ENCODE assay signal across 23 cellular contexts in the genomic region with DNA sequence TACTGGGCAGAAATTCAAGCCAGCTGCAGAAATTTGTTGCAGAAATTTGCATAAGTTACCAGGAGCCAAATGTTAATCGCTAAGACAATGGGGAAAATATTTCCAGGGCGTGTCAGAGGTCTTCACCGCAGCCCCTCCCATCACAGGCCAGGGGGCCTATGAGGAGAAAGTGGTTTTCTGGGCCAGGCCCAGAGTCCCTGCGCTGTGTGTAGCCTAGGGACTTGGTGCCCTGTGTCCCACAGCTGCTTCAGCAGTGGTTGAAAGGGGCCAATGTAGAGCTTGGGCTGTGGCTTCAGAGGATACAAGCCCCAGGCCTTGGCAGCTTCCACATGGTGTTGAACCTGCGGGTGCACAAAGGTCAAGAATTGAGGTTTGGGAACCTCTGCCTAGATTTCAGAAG.
"Had no signal": no experiment of that assay in that cellular context is flagged by ENCODE, and none has a peak within 500 bp of the region (broad histone marks: within the 10 kb centered on the region; RNA-seq: fewer than 3 reads in every experiment).

No MANE protein-coding gene starts in this region.

- H3K36me3 Mint-ChIP-seq: memory B cell; mesothelial cell of epicardium; naive B cell; natural killer cell treated with Interleukin-12 subunit alpha and Interleukin-12 subunit beta and Interleukin-15 and Interleukin-18, amount 100 ng/mL, for 72 hours; stimulated activated naive B cell treated with anti-CD40 and anti-IgM and Interleukin-4, amounts not matched to agents 10 μg/mL and 1 μg/mL and 100 μg/mL, for 72 hours had no signal

- H3K4me3 Mint-ChIP-seq: dendritic cell treated with granulocyte-macrophage colony-stimulating factor and Interleukin-4, amounts not matched to agents 40 ng/mL and 50 ng/mL, for 4 days; endodermal cell; memory B cell; mesothelial cell of epicardium; naive B cell; natural killer cell treated with Interleukin-12 subunit alpha and Interleukin-12 subunit beta and Interleukin-15 and Interleukin-18, amount 100 ng/mL, for 72 hours; neural crest cell; stimulated activated naive B cell treated with anti-CD40 and anti-IgM and Interleukin-4, amounts not matched to agents 10 μg/mL and 1 μg/mL and 100 μg/mL, for 72 hours; stimulated activated naive CD8-positive, alpha-beta T cell treated with anti-CD3 and anti-CD28 coated beads, Interleukin-15, Interleukin-2, amounts not matched to agents 100 ng/mL and 50 ng/mL, for 24 hours had no signal

- H3K27ac ChIP-seq: colonic mucosa, epithelial cell of prostate, parathyroid adenoma, sigmoid colon, thoracic aorta, tibial nerve, upper lobe of left lung had no signal

- H3K27me3 ChIP-seq: colonic mucosa, sigmoid colon, tibial nerve, upper lobe of left lung had no signal

- H3K36me3 ChIP-seq: colonic mucosa, sigmoid colon, thoracic aorta, tibial nerve, upper lobe of left lung had no signal

- ATAC-seq: esophagus mucosa; left lobe of liver; mucosa of descending colon; natural killer cell treated with Interleukin-12 subunit alpha and Interleukin-12 subunit beta and Interleukin-15 and Interleukin-18, amount 100 ng/mL, for 72 hours; stimulated activated naive B cell treated with anti-CD40 and anti-IgM and Interleukin-4, amounts not matched to agents 10 μg/mL and 1 μg/mL and 100 μg/mL, for 72 hours had no signal

- H3K27me3 Mint-ChIP-seq: dendritic cell treated with granulocyte-macrophage colony-stimulating factor and Interleukin-4, amounts not matched to agents 40 ng/mL and 50 ng/mL, for 4 days; memory B cell; naive B cell; natural killer cell treated with Interleukin-12 subunit alpha and Interleukin-12 subunit beta and Interleukin-15 and Interleukin-18, amount 100 ng/mL, for 72 hours; progenitor cell of endocrine pancreas; stimulated activated naive B cell treated with anti-CD40 and anti-IgM and Interleukin-4, amounts not matched to agents 10 μg/mL and 1 μg/mL and 100 μg/mL, for 72 hours; stimulated activated naive CD8-positive, alpha-beta T cell treated with anti-CD3 and anti-CD28 coated beads, Interleukin-15, Interleukin-2, amounts not matched to agents 100 ng/mL and 50 ng/mL, for 24 hours had no signal

- H3K4me1 Mint-ChIP-seq: endodermal cell; memory B cell; naive B cell; stimulated activated naive B cell treated with anti-CD40 and anti-IgM and Interleukin-4, amounts not matched to agents 10 μg/mL and 1 μg/mL and 100 μg/mL, for 72 hours had no signal

- H3K79me2 ChIP-seq: parathyroid adenoma had no signal

- DNase-seq: colonic mucosa; effector CD8-positive, alpha-beta T cell; endodermal cell; mucosa of descending colon; naive B cell; sigmoid colon; stimulated activated CD4-positive, alpha-beta T cell treated with anti-CD3 and anti-CD28 coated beads, Interleukin-2, amount 100 ng/mL, for 48 hours; stimulated activated naive B cell treated with anti-CD40 and anti-IgM and Interleukin-4, amounts not matched to agents 10 μg/mL and 1 μg/mL and 100 μg/mL, for 72 hours; upper lobe of left lung had no signal

- H3K27ac Mint-ChIP-seq: dendritic cell treated with granulocyte-macrophage colony-stimulating factor and Interleukin-4, amounts not matched to agents 40 ng/mL and 50 ng/mL, for 4 days; endodermal cell; memory B cell; mesothelial cell of epicardium; naive B cell; natural killer cell treated with Interleukin-12 subunit alpha and Interleukin-12 subunit beta and Interleukin-15 and Interleukin-18, amount 100 ng/mL, for 72 hours; progenitor cell of endocrine pancreas; stimulated activated naive B cell treated with anti-CD40 and anti-IgM and Interleukin-4, amounts not matched to agents 10 μg/mL and 1 μg/mL and 100 μg/mL, for 72 hours; stimulated activated naive CD8-positive, alpha-beta T cell treated with anti-CD3 and anti-CD28 coated beads, Interleukin-15, Interleukin-2, amounts not matched to agents 100 ng/mL and 50 ng/mL, for 24 hours had no signal

- H2AFZ ChIP-seq: parathyroid adenoma had no signal

- H3K9me3 Mint-ChIP-seq: dendritic cell treated with granulocyte-macrophage colony-stimulating factor and Interleukin-4, amounts not matched to agents 40 ng/mL and 50 ng/mL, for 4 days; endodermal cell; memory B cell; mesothelial cell of epicardium; neural crest cell had no signal

- H3K4me3 ChIP-seq: colonic mucosa, lung, mucosa of descending colon, sigmoid colon, thoracic aorta, tibial nerve, upper lobe of left lung had no signal

- H3K4me1 ChIP-seq: colonic mucosa, parathyroid adenoma, sigmoid colon, tibial nerve, upper lobe of left lung had no signal

- H3K9me3 ChIP-seq: mucosa of descending colon, sigmoid colon, thoracic aorta, tibial nerve, upper lobe of left lung had no signal

- H3K9ac ChIP-seq: parathyroid adenoma had no signal
